Comparison of ENCODE assay signal across 1 cellular context in the genomic region with DNA sequence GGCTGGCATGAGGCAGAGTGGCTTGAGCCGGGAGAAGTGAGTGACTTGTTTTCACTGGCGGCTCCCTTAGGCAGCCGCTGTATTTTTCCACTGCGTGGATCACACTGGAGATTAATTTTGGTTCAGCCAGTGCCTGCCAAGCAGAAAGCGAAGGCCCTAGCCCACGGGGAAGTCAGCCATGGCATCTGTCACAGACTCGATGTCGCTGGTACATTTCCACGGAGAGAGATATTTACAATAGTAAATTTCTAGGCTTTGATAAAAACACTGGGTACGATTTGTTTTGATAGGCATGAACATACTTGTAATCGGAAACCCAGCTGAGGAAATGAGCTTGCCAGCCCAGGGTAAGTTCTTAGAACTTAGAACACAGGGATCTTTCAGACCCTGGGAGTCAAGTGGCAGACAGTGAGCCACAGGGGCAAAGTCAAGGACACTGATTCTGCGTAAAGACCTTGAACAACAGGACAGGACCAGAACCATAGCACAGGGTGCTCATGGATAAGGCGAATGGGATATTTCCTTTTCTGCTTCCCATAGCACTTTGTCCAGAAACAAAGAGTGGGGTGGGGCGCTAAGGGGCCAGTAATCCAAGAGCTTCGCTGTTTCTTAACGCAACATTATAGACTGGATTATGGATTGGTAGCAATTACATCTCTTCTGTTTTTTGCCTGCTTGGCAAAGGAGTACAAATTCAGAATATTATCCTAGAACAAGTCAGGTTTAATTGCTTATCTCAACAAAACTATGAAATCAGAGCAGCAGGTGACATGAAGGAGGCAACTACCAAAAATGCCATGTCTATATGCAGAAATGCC.
A peak's percentile ranks its signal among the peaks of the same experiment; 100 is the strongest.
TF ChIP-seq lines count a peak whose summit lies in the region.

No MANE protein-coding gene starts in this region.

TF ChIP-seq in HEK293, 187 proteins besides CTCF, POLR2A, EP300 and RAD21 (continued from another document):
- TF ChIP-seq, protein P1, sequence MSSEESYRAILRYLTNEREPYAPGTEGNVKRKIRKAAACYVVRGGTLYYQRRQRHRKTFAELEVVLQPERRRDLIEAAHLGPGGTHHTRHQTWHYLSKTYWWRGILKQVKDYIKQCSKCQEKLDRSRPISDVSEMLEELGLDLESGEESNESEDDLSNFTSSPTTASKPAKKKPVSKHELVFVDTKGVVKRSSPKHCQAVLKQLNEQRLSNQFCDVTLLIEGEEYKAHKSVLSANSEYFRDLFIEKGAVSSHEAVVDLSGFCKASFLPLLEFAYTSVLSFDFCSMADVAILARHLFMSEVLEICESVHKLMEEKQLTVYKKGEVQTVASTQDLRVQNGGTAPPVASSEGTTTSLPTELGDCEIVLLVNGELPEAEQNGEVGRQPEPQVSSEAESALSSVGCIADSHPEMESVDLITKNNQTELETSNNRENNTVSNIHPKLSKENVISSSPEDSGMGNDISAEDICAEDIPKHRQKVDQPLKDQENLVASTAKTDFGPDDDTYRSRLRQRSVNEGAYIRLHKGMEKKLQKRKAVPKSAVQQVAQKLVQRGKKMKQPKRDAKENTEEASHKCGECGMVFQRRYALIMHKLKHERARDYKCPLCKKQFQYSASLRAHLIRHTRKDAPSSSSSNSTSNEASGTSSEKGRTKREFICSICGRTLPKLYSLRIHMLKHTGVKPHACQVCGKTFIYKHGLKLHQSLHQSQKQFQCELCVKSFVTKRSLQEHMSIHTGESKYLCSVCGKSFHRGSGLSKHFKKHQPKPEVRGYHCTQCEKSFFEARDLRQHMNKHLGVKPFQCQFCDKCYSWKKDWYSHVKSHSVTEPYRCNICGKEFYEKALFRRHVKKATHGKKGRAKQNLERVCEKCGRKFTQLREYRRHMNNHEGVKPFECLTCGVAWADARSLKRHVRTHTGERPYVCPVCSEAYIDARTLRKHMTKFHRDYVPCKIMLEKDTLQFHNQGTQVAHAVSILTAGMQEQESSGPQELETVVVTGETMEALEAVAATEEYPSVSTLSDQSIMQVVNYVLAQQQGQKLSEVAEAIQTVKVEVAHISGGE (tag by site-specific recombination; conservative IDR thresholded peaks at IDR 0.05; ENCODE audit: low read depth) = no peak
- TF ChIP-seq SETDB1 (IDR thresholded peaks at IDR 0.05; ENCODE audit: insufficient read length, low read length) (no peak), ZNF837 (tag by site-specific recombination; IDR thresholded peaks at IDR 0.05) (no peak), ZNF223 (tag by site-specific recombination; IDR thresholded peaks at IDR 0.05) (no peak), ZNF114 (tag by site-specific recombination; IDR thresholded peaks at IDR 0.05) (no peak), GLIS2 (tag by site-specific recombination; IDR thresholded peaks at IDR 0.05) (0 out of 2 replicates have a peak, but pooled peaks have one; percentile 52), ZNF843 (tag by site-specific recombination; IDR thresholded peaks at IDR 0.05) (peak; percentile 21; the same call in 1 of the 2 replicates), ZNF16 (tag by site-specific recombination; IDR thresholded peaks at IDR 0.05; ENCODE audit: low read depth) (no peak)
